ENCODE assay signal across 1 cellular context in genomic region chr5:91556-92263, GRCh38.
TF ChIP-seq lines count a peak whose summit lies in the region.

PLEKHG4B (plus strand) TSS chr5:92168; CDS start chr5:92232, 64 bp downstream.

TF ChIP-seq in HEK293, 187 proteins besides CTCF, POLR2A, EP300 and RAD21 (continued from another document and continues in another):
- TF ChIP-seq, protein P1, sequence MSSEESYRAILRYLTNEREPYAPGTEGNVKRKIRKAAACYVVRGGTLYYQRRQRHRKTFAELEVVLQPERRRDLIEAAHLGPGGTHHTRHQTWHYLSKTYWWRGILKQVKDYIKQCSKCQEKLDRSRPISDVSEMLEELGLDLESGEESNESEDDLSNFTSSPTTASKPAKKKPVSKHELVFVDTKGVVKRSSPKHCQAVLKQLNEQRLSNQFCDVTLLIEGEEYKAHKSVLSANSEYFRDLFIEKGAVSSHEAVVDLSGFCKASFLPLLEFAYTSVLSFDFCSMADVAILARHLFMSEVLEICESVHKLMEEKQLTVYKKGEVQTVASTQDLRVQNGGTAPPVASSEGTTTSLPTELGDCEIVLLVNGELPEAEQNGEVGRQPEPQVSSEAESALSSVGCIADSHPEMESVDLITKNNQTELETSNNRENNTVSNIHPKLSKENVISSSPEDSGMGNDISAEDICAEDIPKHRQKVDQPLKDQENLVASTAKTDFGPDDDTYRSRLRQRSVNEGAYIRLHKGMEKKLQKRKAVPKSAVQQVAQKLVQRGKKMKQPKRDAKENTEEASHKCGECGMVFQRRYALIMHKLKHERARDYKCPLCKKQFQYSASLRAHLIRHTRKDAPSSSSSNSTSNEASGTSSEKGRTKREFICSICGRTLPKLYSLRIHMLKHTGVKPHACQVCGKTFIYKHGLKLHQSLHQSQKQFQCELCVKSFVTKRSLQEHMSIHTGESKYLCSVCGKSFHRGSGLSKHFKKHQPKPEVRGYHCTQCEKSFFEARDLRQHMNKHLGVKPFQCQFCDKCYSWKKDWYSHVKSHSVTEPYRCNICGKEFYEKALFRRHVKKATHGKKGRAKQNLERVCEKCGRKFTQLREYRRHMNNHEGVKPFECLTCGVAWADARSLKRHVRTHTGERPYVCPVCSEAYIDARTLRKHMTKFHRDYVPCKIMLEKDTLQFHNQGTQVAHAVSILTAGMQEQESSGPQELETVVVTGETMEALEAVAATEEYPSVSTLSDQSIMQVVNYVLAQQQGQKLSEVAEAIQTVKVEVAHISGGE (tag by site-specific recombination; conservative IDR thresholded peaks at IDR 0.05; ENCODE audit: low read depth) = no peak
- TF ChIP-seq ZNF76 (tag by site-specific recombination; IDR thresholded peaks at IDR 0.05; ENCODE audit: borderline replicate concordance, low read depth) (no peak), PRDM10 (tag by site-specific recombination; IDR thresholded peaks at IDR 0.05) (peak; percentile 79), KLF8 (tag by site-specific recombination; IDR thresholded peaks at IDR 0.05) (peak; percentile 17; the same call in 1 of the 2 replicates), ZNF600 (tag by site-specific recombination; IDR thresholded peaks at IDR 0.05) (no peak), SP3 (tag by site-specific recombination; IDR thresholded peaks at IDR 0.05) (peak; percentile 68), ZNF529 (tag by site-specific recombination; IDR thresholded peaks at IDR 0.05; ENCODE audit: insufficient replicate concordance) (no peak), ZNF426 (tag by site-specific recombination; IDR thresholded peaks at IDR 0.05) (no peak), KLF9 (tag by site-specific recombination; IDR thresholded peaks at IDR 0.05; ENCODE audit: low read depth) (peak; percentile 32; the same call in 1 of the 2 replicates), ZNF548 (tag by site-specific recombination; IDR thresholded peaks at IDR 0.05) (no peak), ZNF10 (tag by site-specific recombination; IDR thresholded peaks at IDR 0.05) (no peak), GLI4 (tag by site-specific recombination; IDR thresholded peaks at IDR 0.05) (no peak), SCRT1 (tag by site-specific recombination; IDR thresholded peaks at IDR 0.05; ENCODE audit: borderline replicate concordance) (no peak), ZNF623 (tag by site-specific recombination; IDR thresholded peaks at IDR 0.05) (no peak), ZNF654 (tag by site-specific recombination; IDR thresholded peaks at IDR 0.05; ENCODE audit: low read depth) (no peak), ZNF302 (tag by site-specific recombination; IDR thresholded peaks at IDR 0.05; ENCODE audit: low read depth) (no peak), ZSCAN30 (tag by site-specific recombination; IDR thresholded peaks at IDR 0.05) (peak; percentile 58), ZBTB48 (tag by site-specific recombination; IDR thresholded peaks at IDR 0.05) (peak; percentile 64), ZNF830 (tag by site-specific recombination; IDR thresholded peaks at IDR 0.05; ENCODE audit: low read depth) (no peak), ZNF292 (tag by site-specific recombination; IDR thresholded peaks at IDR 0.05; ENCODE audit: borderline replicate concordance, low read depth) (no peak), GFI1B (tag by site-specific recombination; IDR thresholded peaks at IDR 0.05) (no peak), ZNF658 (tag by site-specific recombination; IDR thresholded peaks at IDR 0.05) (no peak), ZNF561 (tag by site-specific recombination; IDR thresholded peaks at IDR 0.05; ENCODE audit: borderline replicate concordance) (peak; percentile 58; the same call in 1 of the 2 replicates), ZNF747 (tag by site-specific recombination; IDR thresholded peaks at IDR 0.05) (no peak), ZNF391 (tag by site-specific recombination; IDR thresholded peaks at IDR 0.05; ENCODE audit: borderline replicate concordance, low read depth) (no peak), ZNF843 (tag by site-specific recombination; IDR thresholded peaks at IDR 0.05) (no peak), ZEB2 (tag by site-specific recombination; IDR thresholded peaks at IDR 0.05) (0 out of 2 replicates have a peak, but pooled peaks have one; percentile 28), ZNF398 (tag by site-specific recombination; IDR thresholded peaks at IDR 0.05) (no peak), ZNF585B (tag by site-specific recombination; IDR thresholded peaks at IDR 0.05) (no peak), MEIS1 (CRISPR knock-in tag; IDR thresholded peaks at IDR 0.05; ENCODE audit: borderline replicate concordance) (no peak), ZNF473 (tag by site-specific recombination; IDR thresholded peaks at IDR 0.05) (no peak), ZBTB7A (tag by site-specific recombination; IDR thresholded peaks at IDR 0.05; ENCODE audit: low read depth) (no peak)
- TF ChIP-seq, protein P2, sequence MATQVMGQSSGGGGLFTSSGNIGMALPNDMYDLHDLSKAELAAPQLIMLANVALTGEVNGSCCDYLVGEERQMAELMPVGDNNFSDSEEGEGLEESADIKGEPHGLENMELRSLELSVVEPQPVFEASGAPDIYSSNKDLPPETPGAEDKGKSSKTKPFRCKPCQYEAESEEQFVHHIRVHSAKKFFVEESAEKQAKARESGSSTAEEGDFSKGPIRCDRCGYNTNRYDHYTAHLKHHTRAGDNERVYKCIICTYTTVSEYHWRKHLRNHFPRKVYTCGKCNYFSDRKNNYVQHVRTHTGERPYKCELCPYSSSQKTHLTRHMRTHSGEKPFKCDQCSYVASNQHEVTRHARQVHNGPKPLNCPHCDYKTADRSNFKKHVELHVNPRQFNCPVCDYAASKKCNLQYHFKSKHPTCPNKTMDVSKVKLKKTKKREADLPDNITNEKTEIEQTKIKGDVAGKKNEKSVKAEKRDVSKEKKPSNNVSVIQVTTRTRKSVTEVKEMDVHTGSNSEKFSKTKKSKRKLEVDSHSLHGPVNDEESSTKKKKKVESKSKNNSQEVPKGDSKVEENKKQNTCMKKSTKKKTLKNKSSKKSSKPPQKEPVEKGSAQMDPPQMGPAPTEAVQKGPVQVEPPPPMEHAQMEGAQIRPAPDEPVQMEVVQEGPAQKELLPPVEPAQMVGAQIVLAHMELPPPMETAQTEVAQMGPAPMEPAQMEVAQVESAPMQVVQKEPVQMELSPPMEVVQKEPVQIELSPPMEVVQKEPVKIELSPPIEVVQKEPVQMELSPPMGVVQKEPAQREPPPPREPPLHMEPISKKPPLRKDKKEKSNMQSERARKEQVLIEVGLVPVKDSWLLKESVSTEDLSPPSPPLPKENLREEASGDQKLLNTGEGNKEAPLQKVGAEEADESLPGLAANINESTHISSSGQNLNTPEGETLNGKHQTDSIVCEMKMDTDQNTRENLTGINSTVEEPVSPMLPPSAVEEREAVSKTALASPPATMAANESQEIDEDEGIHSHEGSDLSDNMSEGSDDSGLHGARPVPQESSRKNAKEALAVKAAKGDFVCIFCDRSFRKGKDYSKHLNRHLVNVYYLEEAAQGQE (tag by site-specific recombination; IDR thresholded peaks at IDR 0.05) = peak; percentile 39
- TF ChIP-seq, protein P3, sequence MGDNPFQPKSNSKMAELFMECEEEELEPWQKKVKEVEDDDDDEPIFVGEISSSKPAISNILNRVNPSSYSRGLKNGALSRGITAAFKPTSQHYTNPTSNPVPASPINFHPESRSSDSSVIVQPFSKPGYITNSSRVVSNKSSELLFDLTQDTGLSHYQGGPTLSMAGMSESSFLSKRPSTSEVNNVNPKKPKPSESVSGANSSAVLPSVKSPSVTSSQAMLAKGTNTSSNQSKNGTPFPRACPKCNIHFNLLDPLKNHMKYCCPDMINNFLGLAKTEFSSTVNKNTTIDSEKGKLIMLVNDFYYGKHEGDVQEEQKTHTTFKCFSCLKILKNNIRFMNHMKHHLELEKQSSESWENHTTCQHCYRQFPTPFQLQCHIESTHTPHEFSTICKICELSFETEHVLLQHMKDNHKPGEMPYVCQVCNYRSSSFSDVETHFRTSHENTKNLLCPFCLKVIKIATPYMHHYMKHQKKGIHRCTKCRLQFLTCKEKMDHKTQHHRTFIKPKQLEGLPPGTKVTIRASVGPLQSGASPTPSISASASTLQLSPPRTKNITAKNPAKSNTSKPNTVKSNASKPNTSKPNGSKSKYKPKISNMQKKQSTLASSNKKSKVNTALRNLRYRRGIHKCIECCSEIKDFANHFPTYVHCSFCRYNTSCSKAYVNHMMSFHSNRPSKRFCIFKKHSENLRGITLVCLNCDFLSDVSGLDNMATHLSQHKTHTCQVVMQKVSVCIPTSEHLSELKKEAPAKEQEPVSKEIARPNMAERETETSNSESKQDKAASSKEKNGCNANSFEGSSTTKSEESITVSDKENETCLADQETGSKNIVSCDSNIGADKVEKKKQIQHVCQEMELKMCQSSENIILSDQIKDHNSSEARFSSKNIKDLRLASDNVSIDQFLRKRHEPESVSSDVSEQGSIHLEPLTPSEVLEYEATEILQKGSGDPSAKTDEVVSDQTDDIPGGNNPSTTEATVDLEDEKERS (tag by site-specific recombination; IDR thresholded peaks at IDR 0.05) = no peak
- TF ChIP-seq, protein P4, sequence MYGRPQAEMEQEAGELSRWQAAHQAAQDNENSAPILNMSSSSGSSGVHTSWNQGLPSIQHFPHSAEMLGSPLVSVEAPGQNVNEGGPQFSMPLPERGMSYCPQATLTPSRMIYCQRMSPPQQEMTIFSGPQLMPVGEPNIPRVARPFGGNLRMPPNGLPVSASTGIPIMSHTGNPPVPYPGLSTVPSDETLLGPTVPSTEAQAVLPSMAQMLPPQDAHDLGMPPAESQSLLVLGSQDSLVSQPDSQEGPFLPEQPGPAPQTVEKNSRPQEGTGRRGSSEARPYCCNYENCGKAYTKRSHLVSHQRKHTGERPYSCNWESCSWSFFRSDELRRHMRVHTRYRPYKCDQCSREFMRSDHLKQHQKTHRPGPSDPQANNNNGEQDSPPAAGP (tag by site-specific recombination; IDR thresholded peaks at IDR 0.05) = no peak
- TF ChIP-seq, protein P5, sequence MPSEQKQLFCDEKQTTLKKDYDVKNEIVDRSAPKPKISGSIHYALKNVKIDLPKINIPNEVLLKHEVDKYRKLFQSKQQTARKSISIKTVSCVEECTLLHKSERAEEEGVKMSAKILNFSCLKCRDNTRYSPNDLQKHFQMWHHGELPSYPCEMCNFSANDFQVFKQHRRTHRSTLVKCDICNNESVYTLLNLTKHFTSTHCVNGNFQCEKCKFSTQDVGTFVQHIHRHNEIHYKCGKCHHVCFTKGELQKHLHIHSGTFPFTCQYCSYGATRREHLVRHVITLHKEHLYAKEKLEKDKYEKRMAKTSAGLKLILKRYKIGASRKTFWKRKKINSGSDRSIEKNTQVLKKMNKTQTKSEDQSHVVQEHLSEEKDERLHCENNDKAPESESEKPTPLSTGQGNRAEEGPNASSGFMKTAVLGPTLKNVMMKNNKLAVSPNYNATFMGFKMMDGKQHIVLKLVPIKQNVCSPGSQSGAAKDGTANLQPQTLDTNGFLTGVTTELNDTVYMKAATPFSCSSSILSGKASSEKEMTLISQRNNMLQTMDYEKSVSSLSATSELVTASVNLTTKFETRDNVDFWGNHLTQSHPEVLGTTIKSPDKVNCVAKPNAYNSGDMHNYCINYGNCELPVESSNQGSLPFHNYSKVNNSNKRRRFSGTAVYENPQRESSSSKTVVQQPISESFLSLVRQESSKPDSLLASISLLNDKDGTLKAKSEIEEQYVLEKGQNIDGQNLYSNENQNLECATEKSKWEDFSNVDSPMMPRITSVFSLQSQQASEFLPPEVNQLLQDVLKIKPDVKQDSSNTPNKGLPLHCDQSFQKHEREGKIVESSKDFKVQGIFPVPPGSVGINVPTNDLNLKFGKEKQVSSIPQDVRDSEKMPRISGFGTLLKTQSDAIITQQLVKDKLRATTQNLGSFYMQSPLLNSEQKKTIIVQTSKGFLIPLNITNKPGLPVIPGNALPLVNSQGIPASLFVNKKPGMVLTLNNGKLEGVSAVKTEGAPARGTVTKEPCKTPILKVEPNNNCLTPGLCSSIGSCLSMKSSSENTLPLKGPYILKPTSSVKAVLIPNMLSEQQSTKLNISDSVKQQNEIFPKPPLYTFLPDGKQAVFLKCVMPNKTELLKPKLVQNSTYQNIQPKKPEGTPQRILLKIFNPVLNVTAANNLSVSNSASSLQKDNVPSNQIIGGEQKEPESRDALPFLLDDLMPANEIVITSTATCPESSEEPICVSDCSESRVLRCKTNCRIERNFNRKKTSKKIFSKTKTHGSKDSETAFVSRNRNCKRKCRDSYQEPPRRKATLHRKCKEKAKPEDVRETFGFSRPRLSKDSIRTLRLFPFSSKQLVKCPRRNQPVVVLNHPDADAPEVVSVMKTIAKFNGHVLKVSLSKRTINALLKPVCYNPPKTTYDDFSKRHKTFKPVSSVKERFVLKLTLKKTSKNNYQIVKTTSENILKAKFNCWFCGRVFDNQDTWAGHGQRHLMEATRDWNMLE (tag by site-specific recombination; conservative IDR thresholded peaks at IDR 0.05; ENCODE audit: low read depth) = no peak
